ENCODE assay signal across 2 cellular contexts in the genomic region with DNA sequence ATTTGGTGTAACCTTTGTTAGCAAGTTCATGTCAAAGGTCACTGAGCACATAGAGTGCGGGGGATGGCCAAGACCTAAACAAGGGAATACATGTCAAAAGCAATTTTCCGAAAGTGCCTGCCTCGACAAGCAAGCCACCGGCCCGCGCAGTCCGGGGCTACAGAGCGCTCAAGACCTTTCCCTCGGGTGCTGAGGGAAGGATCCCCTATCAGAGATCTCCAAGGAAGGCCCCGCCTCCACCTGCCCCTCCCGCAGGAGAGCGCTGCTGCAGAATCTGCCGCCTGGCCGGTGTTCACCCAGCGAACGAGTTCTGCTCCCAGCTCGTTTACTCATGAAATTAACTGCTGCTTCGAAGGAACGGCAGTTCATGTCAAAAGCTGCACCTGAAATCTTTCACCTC.
TF ChIP-seq lines count a peak whose summit lies in the region.

No MANE protein-coding gene starts in this region.

TF ChIP-seq in HepG2, 621 proteins besides CTCF, POLR2A, EP300 and RAD21:
- peak; percentile 34 for TF ChIP-seq HNRNPLL (IDR thresholded peaks at IDR 0.05; ENCODE audit: low read depth, low read length, poor library complexity, severe bottlenecking)
- 0 out of 2 replicates have a peak, but pooled peaks have one; percentile 40 for TF ChIP-seq NRL (CRISPR knock-in tag; IDR thresholded peaks at IDR 0.05; ENCODE audit: borderline replicate concordance)
- TF ChIP-seq, protein P1, sequence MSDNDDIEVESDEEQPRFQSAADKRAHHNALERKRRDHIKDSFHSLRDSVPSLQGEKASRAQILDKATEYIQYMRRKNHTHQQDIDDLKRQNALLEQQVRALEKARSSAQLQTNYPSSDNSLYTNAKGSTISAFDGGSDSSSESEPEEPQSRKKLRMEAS (IDR thresholded peaks at IDR 0.05): no peak

TF ChIP-seq in WTC11, 78 proteins besides CTCF, POLR2A, EP300 and RAD21:
- TF ChIP-seq, protein P1 (CRISPR knock-in tag; IDR thresholded peaks at IDR 0.05): 0 out of 2 replicates have a peak, but pooled peaks have one; percentile 52
- no peak for TF ChIP-seq CREB1 (CRISPR knock-in tag; IDR thresholded peaks at IDR 0.05)
